16 cellular contexts compared by ENCODE assay signal in genomic region chr1:18339161-18339560, GRCh38.
DNase-seq lines count a peak whose midpoint lies in the region; ATAC-seq, FAIRE-seq and TF ChIP-seq lines count a peak whose summit lies in the region.
"Had no signal": no experiment of that assay in that cellular context is flagged by ENCODE, and none has a peak within 500 bp of the region (broad histone marks: within the 10 kb centered on the region; RNA-seq: fewer than 3 reads in every experiment).

No MANE protein-coding gene starts in this region.

- peak; percentile 60 for ATAC-seq in GM12878
- ATAC-seq in HG03565 (IDR thresholded peaks at IDR 0.05; ENCODE audit: unreplicated experiment), result no peak
- ATAC-seq: Right ventricle myocardium inferior had no signal

- FAIRE-seq in GM12878 (lab: Jason Lieb, UNC), result no peak

- H3K9ac ChIP-seq in GM12878 (ENCODE audit: control insufficient read depth, insufficient read depth, low read length), result no peak overlapping the region
- H3K9ac ChIP-seq in mesendoderm (ENCODE audit: low read length), result no peak overlapping the region

- no peak for TF ChIP-seq POLR2A in GM12878 (IDR thresholded peaks at IDR 0.05; ENCODE audit: low read depth, low read length)
- no peak for TF ChIP-seq POLR2A in transverse colon (IDR thresholded peaks at IDR 0.05)

- 27% methylated on average over 11 of the region's 11 CpGs for WGBS in GM12878 (ENCODE audit: insufficient coverage, insufficient replicate concordance, low lambda C conversion rate, missing lambda C conversion rate)
- no CpG with 5 or more reads among the region's 11 CpGs for WGBS in mesendoderm (ENCODE audit: extremely low coverage, insufficient coverage, low lambda C conversion rate)
- 79% methylated on average over 11 of the region's 11 CpGs; no CpG with 5 or more reads in 1 of the 2 donors for WGBS in transverse colon (ENCODE audit: low coverage in 1 of 2), 2 donors

- no peak overlapping the region for H4K8ac ChIP-seq in mesendoderm (ENCODE audit: low read depth, low read length)

- no peaks in the 10 kb centered on the region for H3K79me1 ChIP-seq in mesendoderm (ENCODE audit: low read length)

- no peak overlapping the region for H4K5ac ChIP-seq in mesendoderm (ENCODE audit: low read length)

- H3K4me3 ChIP-seq in GM12878 (no peak overlapping the region), mesendoderm (ENCODE audit: low read length) (no peak overlapping the region), transverse colon (no peak overlapping the region)

- in situ Hi-C loops in GM12878 (cut with MboI), result no loop called here
- in situ Hi-C loops in transverse colon (cut with MboI; ENCODE audit: low pct_ligation_motif_present in 1 of 4, low pct_unique_long_range_greater_than_20kb in 1 of 4, low sequenced_read_pairs in 3 of 4), result no loop called here

- no peak overlapping the region for H3K23ac ChIP-seq in mesendoderm (ENCODE audit: low read length)

- SMC1A ChIA-PET in GM12878 (lab: Charles Lee; ENCODE audit: uncharacterized antibody, unreplicated experiment), result interaction anchor here (1.3 kb wide), 1 partner anchor 56 kb away, joined by 3 read pairs; no protein-coding TSS in a partner anchor

- H3K9me3 Mint-ChIP-seq in Calu3 (ENCODE audit: low read depth, unreplicated experiment), result peaks cover 2% of the 10 kb centered on the region
- H3K9me3 Mint-ChIP-seq: H9 had no signal

- intact Hi-C loops in Calu3 (cut with micrococcal nuclease; ENCODE audit: unreplicated experiment), result no loop called here
- intact Hi-C loops in GM12878 (cut with micrococcal nuclease; ENCODE audit: unreplicated experiment), result no loop called here
- intact Hi-C loops in transverse colon (cut with DNase I; ENCODE audit: low total_unique reads), result no loop called here

- BruUV-seq in Calu3 (replicated peaks; lab: Mats Ljungman, UMichigan) (no TSS peak), GM12878 (replicated peaks; lab: Mats Ljungman, UMichigan) (no TSS peak)

- no peaks in the 10 kb centered on the region for H3K27me3 ChIP-seq in GM12878 (replicated peaks in 1 of 2; ENCODE audit: control insufficient read depth in 2 of 2, insufficient read depth in 2 of 2, low read length in 1 of 2)
- H3K27me3 ChIP-seq in mesendoderm (ENCODE audit: insufficient read depth, low read length, poor library complexity), result no peaks in the 10 kb centered on the region
- H3K27me3 ChIP-seq in transverse colon, result peaks cover 8% of the 10 kb centered on the region

- RAD21 ChIA-PET in GM12878 (lab: Charles Lee; ENCODE audit: unreplicated experiment), result interaction anchor here (2.8 kb wide), 1 partner anchor 17 kb away, joined by 10 read pairs; no protein-coding TSS in a partner anchor

- no peak overlapping the region for H3K18ac ChIP-seq in mesendoderm (ENCODE audit: low read length)

- H3K27ac ChIP-seq in GM12878 (ENCODE audit: control insufficient read depth, insufficient read depth) (no peak overlapping the region), mesendoderm (ENCODE audit: low read depth, low read length) (no peak overlapping the region), transverse colon (no peak overlapping the region)

- no peak overlapping the region for H2AFZ ChIP-seq in GM12878 (ENCODE audit: control insufficient read depth, low read depth, low read length)

- no peaks in the 10 kb centered on the region for H3K36me3 Mint-ChIP-seq in Calu3 (ENCODE audit: insufficient read depth, unreplicated experiment)
- H3K36me3 Mint-ChIP-seq: CD14-positive monocyte had no signal

- no peaks in the 10 kb centered on the region for H3K4me1 Mint-ChIP-seq in Calu3 (ENCODE audit: low read depth, unreplicated experiment)
- H3K4me1 Mint-ChIP-seq: CD14-positive monocyte had no signal

- H3K4ac ChIP-seq in mesendoderm (ENCODE audit: low read depth, low read length), result no peak overlapping the region

- H3K9me3 ChIP-seq in GM12878 (replicated peaks; ENCODE audit: control insufficient read depth, insufficient read depth, low read length) (no peaks in the 10 kb centered on the region; the same call in 1 of the 3 replicates), transverse colon (no peaks in the 10 kb centered on the region)

- no peak overlapping the region for H2AK5ac ChIP-seq in mesendoderm (ENCODE audit: low read length)

- H2BK15ac ChIP-seq in mesendoderm (replicated peaks; ENCODE audit: low read depth), result no peak overlapping the region

- CTCF ChIA-PET in Calu3 (lab: Charles Lee) (no interaction called here), GM12878 (lab: Yijun Ruan, JAX) (interaction anchor here (1.2 kb wide), 1 partner anchor 56 kb away, joined by 3 read pairs; no protein-coding TSS in a partner anchor)

- H3K27me3 Mint-ChIP-seq in Calu3 (ENCODE audit: unreplicated experiment), result peaks cover 29% of the 10 kb centered on the region

- DNase-seq in Calu3 (peak; percentile 28), LoVo (ENCODE audit: low spot score) (peak; percentile 15), GM12878 (ENCODE audit: low read depth, low spot score) (no peak), mesendoderm (no peak), transverse colon (no peak), NCI-H748 (lab: John Stamatoyannopoulos, UW; ENCODE audit: unreplicated experiment) (no peak), NCI-H2171 treated with DMSO at 0.1 percent for 48 hours (lab: John Stamatoyannopoulos, UW) (no peak)
- DNase-seq: EL, H9, NCI-H1105 treated with DMSO at 0.1 percent for 48 hours, NCI-H1694 treated with DMSO at 0.1 percent for 48 hours, NCI-H524, SW 1271 had no signal

- peaks cover 27% of the 10 kb centered on the region for H3K4me1 ChIP-seq in GM12878 (ENCODE audit: control insufficient read depth, insufficient read depth, low read length)
- no peaks in the 10 kb centered on the region for H3K4me1 ChIP-seq in mesendoderm (ENCODE audit: control insufficient read depth, low read depth, low read length)
- H3K4me1 ChIP-seq in transverse colon, result no peaks in the 10 kb centered on the region

- TF ChIP-seq CTCF in Calu3 (IDR thresholded peaks at IDR 0.05; ENCODE audit: unreplicated experiment), result no peak
- TF ChIP-seq CTCF in GM12878 (IDR thresholded peaks at IDR 0.05 in 2 of 3, conservative IDR thresholded peaks at IDR 0.05 in 1 of 3; ENCODE audit: control insufficient read depth in 2 of 3, extremely low read depth in 1 of 3, insufficient read depth in 1 of 3, low read depth in 3 of 3, low read length in 3 of 3), result no peak
- TF ChIP-seq CTCF in transverse colon (IDR thresholded peaks at IDR 0.05), result no peak

- H3K4me2 ChIP-seq in GM12878 (ENCODE audit: control insufficient read depth, insufficient read depth), result no peak overlapping the region
- no peak overlapping the region for H3K4me2 ChIP-seq in mesendoderm (ENCODE audit: low read length)

- H2BK120ac ChIP-seq in mesendoderm (ENCODE audit: low read depth, low read length), result no peak overlapping the region

- H3K36me3 ChIP-seq in GM12878 (ENCODE audit: control insufficient read depth in 2 of 2, insufficient read depth in 2 of 2, low read length in 1 of 2) (no peaks in the 10 kb centered on the region), mesendoderm (ENCODE audit: control insufficient read depth, insufficient read depth, low read length) (no peaks in the 10 kb centered on the region), transverse colon (no peaks in the 10 kb centered on the region)

- H3K79me2 ChIP-seq in GM12878 (ENCODE audit: control insufficient read depth, insufficient read depth, low read length) (no peaks in the 10 kb centered on the region), mesendoderm (ENCODE audit: control insufficient read depth, insufficient read depth, low read length) (no peaks in the 10 kb centered on the region)

- no peak for TF ChIP-seq EP300 in GM12878 (IDR thresholded peaks at IDR 0.05; ENCODE audit: borderline replicate concordance in 1 of 2, control insufficient read depth in 1 of 2, low read depth in 2 of 2, low read length in 2 of 2)
- no peak for TF ChIP-seq EP300 in transverse colon (IDR thresholded peaks at IDR 0.05; ENCODE audit: low read depth)

- peak overlapping the region; percentile 52 for H3K56ac ChIP-seq in mesendoderm (ENCODE audit: low read length)

- POLR2A ChIA-PET in GM12878 (lab: Charles Lee), result interaction anchor here (2.4 kb wide), 1 partner anchor 9 kb away, joined by 9 read pairs; no protein-coding TSS in a partner anchor

- no peak overlapping the region for H3K4me3 Mint-ChIP-seq in Calu3 (ENCODE audit: low read depth, unreplicated experiment)
- H3K4me3 Mint-ChIP-seq: CD14-positive monocyte, H9 had no signal

- TF ChIP-seq RAD21 in GM12878 (IDR thresholded peaks at IDR 0.05; ENCODE audit: insufficient read depth, low read depth, low read length), result no peak

- no peaks in the 10 kb centered on the region for H4K20me1 ChIP-seq in GM12878 (ENCODE audit: control insufficient read depth, insufficient read depth)

- H2BK5ac ChIP-seq in mesendoderm (ENCODE audit: low read length), result no peak overlapping the region

- no peak overlapping the region for H3K27ac Mint-ChIP-seq in Calu3 (ENCODE audit: unreplicated experiment)
- H3K27ac Mint-ChIP-seq: CD14-positive monocyte, H9 had no signal

TF ChIP-seq in GM12878, 131 proteins besides CTCF, POLR2A, EP300 and RAD21 (continues in another document):
- no peak for TF ChIP-seq PKNOX1 (IDR thresholded peaks at IDR 0.05)
- no peak for TF ChIP-seq USF1 (IDR thresholded peaks at IDR 0.05; ENCODE audit: borderline replicate concordance, extremely low read length, insufficient read depth, low read depth, low read length)
- no peak for TF ChIP-seq HCFC1 (IDR thresholded peaks at IDR 0.05; ENCODE audit: low read length)
- TF ChIP-seq GATAD2B (conservative IDR thresholded peaks at IDR 0.05; ENCODE audit: low read depth), result no peak
- no peak for TF ChIP-seq NR2C2 (IDR thresholded peaks at IDR 0.05; ENCODE audit: borderline replicate concordance, control insufficient read depth, insufficient read length, low read depth)
- TF ChIP-seq IKZF1 (conservative IDR thresholded peaks at IDR 0.05), result peak; percentile 38
- no peak for TF ChIP-seq TCF7 (IDR thresholded peaks at IDR 0.05; ENCODE audit: borderline replicate concordance)
- TF ChIP-seq SIX5 (IDR thresholded peaks at IDR 0.05; ENCODE audit: low read depth, low read length, severe bottlenecking), result no peak

Comparison
In these comparisons a context has a peak if more than half of its experiments do, and no peak if none do; other contexts are left out.
1. DNase-seq: peak in Calu3 (single experiment) and LoVo (single experiment); none in GM12878 (single experiment), mesendoderm (single experiment), transverse colon (single experiment), NCI-H748 (single experiment) and NCI-H2171 treated with DMSO at 0.1 percent for 48 hours (single experiment).